In genomic region chr18:46622999-46623398, GRCh38 we compare ENCODE assay signal across 8 cellular contexts. TPM values are rescaled to one million over a fixed set of nuclear protein-coding genes. Genes with fewer than 3 reads are reported as not detected.
A peak's percentile ranks its signal among the peaks of the same experiment; 100 is the strongest.
DNase-seq lines count a peak whose midpoint lies in the region; ATAC-seq lines count a peak whose summit lies in the region.

No MANE protein-coding gene starts in this region.

- H4K91ac ChIP-seq in neuronal stem cell (ENCODE audit: low read depth, low read length, poor library complexity) = no peak overlapping the region

- H2BK12ac ChIP-seq in neuronal stem cell (ENCODE audit: low read length) = no peak overlapping the region

- no peak overlapping the region for H3K4me2 ChIP-seq in neuronal stem cell (ENCODE audit: insufficient read depth, low read length, poor library complexity, severe bottlenecking)

- no peaks in the 10 kb centered on the region for H3K36me3 ChIP-seq in adipocyte (ENCODE audit: control insufficient read depth, insufficient read depth, low read length, severe bottlenecking)
- H3K36me3 ChIP-seq in neuronal stem cell (replicated peaks in 1 of 2; ENCODE audit: control insufficient read depth in 2 of 2, insufficient read depth in 2 of 2, low read length in 2 of 2) = no peaks in the 10 kb centered on the region

- H3K4me1 ChIP-seq in adipocyte (ENCODE audit: control insufficient read depth, insufficient read depth, low read length) (no peaks in the 10 kb centered on the region), neuronal stem cell (ENCODE audit: control insufficient read depth in 2 of 2, insufficient read depth in 1 of 2, low read depth in 1 of 2, low read length in 2 of 2) (peaks cover 2 to 4% of the 10 kb centered on the region in 2 donors)

- no peak overlapping the region for H3K18ac ChIP-seq in neuronal stem cell (ENCODE audit: low read length)

- no CpG with 5 or more reads among the region's 3 CpGs for WGBS in neuronal stem cell (ENCODE audit: extremely low coverage in 2 of 2, insufficient read length in 2 of 2, insufficient replicate concordance in 1 of 2), 2 donors

- no peak overlapping the region for H2AK5ac ChIP-seq in neuronal stem cell (ENCODE audit: low read depth, low read length)

- H3K23ac ChIP-seq in neuronal stem cell (ENCODE audit: low read depth, low read length, poor library complexity) = no peak overlapping the region

- peak overlapping the region; percentile 78 for H2AFZ ChIP-seq in neuronal stem cell (ENCODE audit: low read length)

- H3K27me3 ChIP-seq in adipocyte (replicated peaks; ENCODE audit: control insufficient read depth, insufficient read depth, low read length) = peaks cover 54% of the 10 kb centered on the region
- peaks cover 0 to 2% (median 0%) of the 10 kb centered on the region in 3 experiments for H3K27me3 ChIP-seq in neuronal stem cell (ENCODE audit: control insufficient read depth in 3 of 3, insufficient read depth in 3 of 3, low read depth in 1 of 3, low read length in 3 of 3)

- no peaks in the 10 kb centered on the region for H3K79me1 ChIP-seq in neuronal stem cell (ENCODE audit: low read depth, low read length)

- H2BK120ac ChIP-seq in neuronal stem cell (ENCODE audit: low read depth, low read length) = no peak overlapping the region

- H3K9ac ChIP-seq in adipocyte (ENCODE audit: low read length) (no peak overlapping the region), neuronal stem cell (ENCODE audit: low read depth, low read length, poor library complexity) (no peak overlapping the region)

- H3K4me3 ChIP-seq in adipocyte (ENCODE audit: low read length) (no peak overlapping the region), neuronal stem cell (ENCODE audit: low read length in 2 of 2) (no peak overlapping the region)

- H3K9me3 ChIP-seq in adipocyte (ENCODE audit: control insufficient read depth, low read length) = no peaks in the 10 kb centered on the region
- no peaks in the 10 kb centered on the region for H3K9me3 ChIP-seq in neuronal stem cell (replicated peaks in 1 of 2; ENCODE audit: control insufficient read depth in 2 of 2, insufficient read depth in 1 of 2, low read depth in 1 of 2, low read length in 2 of 2)

- ATAC-seq in HG03159 (IDR thresholded peaks at IDR 0.05; ENCODE audit: unreplicated experiment) = no peak

- no peak overlapping the region for H3K27ac ChIP-seq in neuronal stem cell (replicated peaks; ENCODE audit: low read length)

- H2BK15ac ChIP-seq in neuronal stem cell (ENCODE audit: low read length) = no peak overlapping the region

- H3K4ac ChIP-seq in neuronal stem cell (ENCODE audit: low read length) = no peak overlapping the region

- DNase-seq in NCI-H1436 (lab: John Stamatoyannopoulos, UW) = peak; percentile 2
- no peak for DNase-seq in NCI-H1436 treated with DMSO at 0.1 percent for 48 hours (lab: John Stamatoyannopoulos, UW)
- DNase-seq in NCI-H1105 (lab: John Stamatoyannopoulos, UW) = peak; percentile 17
- DNase-seq in adipocyte (ENCODE audit: low read depth) = peak; percentile 58
- no peak for DNase-seq in neuronal stem cell (ENCODE audit: low spot score)
- DNase-seq in stimulated activated CD4-positive, alpha-beta T cell treated with anti-CD3 and anti-CD28 coated beads, Interleukin-4, amount 100 ng/mL, for 4 hours = no peak
- no peak for DNase-seq in iPS-NIHi7 (ENCODE audit: extremely low spot score)

- no peak overlapping the region for H4K8ac ChIP-seq in neuronal stem cell (ENCODE audit: low read depth, low read length)

- no peak overlapping the region for H3K14ac ChIP-seq in neuronal stem cell (ENCODE audit: low read length)

- H2BK5ac ChIP-seq in neuronal stem cell (ENCODE audit: low read length) = no peak overlapping the region

RNA-seq across cellular contexts. Expression of gene LOXHD1, which starts 34.0 kb away (rescaled TPM):
- polyA plus RNA-seq in neuronal stem cell (2013, experiment 1 of 2) = not detected
- polyA plus RNA-seq in neuronal stem cell (2013, experiment 2 of 2) = not detected

Comparison
In these comparisons a context has a peak if more than half of its experiments do, and no peak if none do; other contexts are left out.
1. DNase-seq: peak in NCI-H1436 (single experiment), NCI-H1105 (single experiment) and adipocyte (single experiment); none in NCI-H1436 treated with DMSO at 0.1 percent for 48 hours (single experiment), neuronal stem cell (single experiment), stimulated activated CD4-positive, alpha-beta T cell treated with anti-CD3 and anti-CD28 coated beads, Interleukin-4, amount 100 ng/mL, for 4 hours (0 of 2) and iPS-NIHi7 (single experiment).